Comparison of ENCODE assay signal across 8 cellular contexts in the genomic region with DNA sequence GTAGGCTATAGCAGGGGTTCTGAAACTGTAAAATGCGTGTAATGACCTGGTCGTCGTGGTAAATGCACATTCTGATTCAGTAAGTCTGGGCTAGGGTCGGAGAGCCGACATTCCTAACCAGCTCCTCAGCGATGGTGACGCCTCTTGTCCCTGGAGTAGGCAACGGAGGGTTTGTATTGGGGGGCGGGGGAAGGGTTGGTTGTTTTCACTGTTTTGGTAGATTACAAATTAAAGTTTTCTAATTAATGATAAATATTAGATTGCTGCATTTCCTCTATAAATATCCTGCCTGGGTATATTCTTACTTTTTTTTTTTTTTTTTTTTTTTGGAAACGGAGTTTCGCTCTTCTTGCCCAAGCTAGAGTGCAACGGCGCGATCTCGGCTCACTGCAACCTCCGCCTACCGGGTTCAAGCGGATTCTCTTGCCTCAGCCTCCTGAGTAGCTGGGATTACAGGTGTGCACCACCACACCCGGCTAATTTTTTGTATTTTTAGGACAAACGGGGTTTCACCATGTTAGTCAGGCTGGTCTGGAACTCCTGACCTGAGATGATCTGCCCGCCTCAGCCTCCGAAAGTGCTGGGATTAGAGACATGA. TPM values are rescaled to one million over a fixed set of nuclear protein-coding genes. Genes with fewer than 3 reads are reported as not detected.
A peak's percentile ranks its signal among the peaks of the same experiment; 100 is the strongest.
DNase-seq lines count a peak whose midpoint lies in the region; ATAC-seq, FAIRE-seq and TF ChIP-seq lines count a peak whose summit lies in the region.

No MANE protein-coding gene starts in this region.

- no peaks in the 10 kb centered on the region for H3F3A ChIP-seq in neural cell (ENCODE audit: insufficient read depth, low read length, poor library complexity, severe bottlenecking)

- ATAC-seq in GM18868 (IDR thresholded peaks at IDR 0.05; ENCODE audit: unreplicated experiment) (peak; percentile 26), HG03095 (IDR thresholded peaks at IDR 0.05; ENCODE audit: unreplicated experiment) (peak; percentile 14)

- H3K4me2 ChIP-seq in neural cell (ENCODE audit: low read length), result no peak overlapping the region

- WGBS in small intestine, 3 donors, result 63 to 68% (median 65%) methylated on average over 21 to 22 of the region's 22 CpGs

- no peak for TF ChIP-seq RAD21 in neural cell (conservative IDR thresholded peaks at IDR 0.05)

- no peak for TF ChIP-seq EP300 in neural cell (conservative IDR thresholded peaks at IDR 0.05; ENCODE audit: poor library complexity, severe bottlenecking)

- H3K9me3 ChIP-seq in neural cell (ENCODE audit: low read length), result no peaks in the 10 kb centered on the region
- no peaks in the 10 kb centered on the region for H3K9me3 ChIP-seq in small intestine (ENCODE audit: control insufficient read depth, low read depth)

- no peak for FAIRE-seq in small intestine (lab: Jason Lieb, UNC)

- H3K36me3 ChIP-seq in neural cell (ENCODE audit: insufficient read depth, low read length), result no peaks in the 10 kb centered on the region
- peaks cover 0 to 2% of the 10 kb centered on the region in 2 donors for H3K36me3 ChIP-seq in small intestine (ENCODE audit: control insufficient read depth in 2 of 2, insufficient read depth in 2 of 2, low read length in 2 of 2)

- TF ChIP-seq CTCF in neural cell (IDR thresholded peaks at IDR 0.05; ENCODE audit: poor library complexity, severe bottlenecking), result peak; percentile 50

- H3K4me3 ChIP-seq in neural cell (ENCODE audit: low read length) (peak overlapping the region; percentile 73), small intestine (ENCODE audit: low read depth in 1 of 2, low read length in 2 of 2) (peak overlapping the region in 1 of 2 donors; percentile 75)

- peaks cover 9% of the 10 kb centered on the region for H3K79me2 ChIP-seq in neural cell (replicated peaks; ENCODE audit: insufficient read depth, low read length)

- no peaks in the 10 kb centered on the region for H3K27me3 ChIP-seq in neural cell (ENCODE audit: insufficient read depth, low read depth, low read length)
- no peaks in the 10 kb centered on the region for H3K27me3 ChIP-seq in small intestine (ENCODE audit: control insufficient read depth in 2 of 2, insufficient read depth in 2 of 2, low read length in 2 of 2)

- no peaks in the 10 kb centered on the region for H3K9me2 ChIP-seq in neural cell (ENCODE audit: insufficient read depth, low read length)

- H4K20me1 ChIP-seq in neural cell (ENCODE audit: insufficient read depth), result no peaks in the 10 kb centered on the region

- H3K27ac ChIP-seq in cingulate gyrus (ENCODE audit: low read depth, low read length) (peak overlapping the region; percentile 88), neural cell (ENCODE audit: low read length) (peak overlapping the region; percentile 68), small intestine (ENCODE audit: low read depth in 1 of 2, low read length in 1 of 2) (peak overlapping the region in 1 of 2 donors; percentile 69)

- H3K9ac ChIP-seq in neural cell (ENCODE audit: low read length), result peak overlapping the region; percentile 74

- no peak for DNase-seq in stimulated activated CD4-positive, alpha-beta T cell treated with anti-CD3 and anti-CD28 coated beads, Interleukin-4, amount 100 ng/mL, for 4 hours
- no peak for DNase-seq in hepatic stellate cell (ENCODE audit: low spot score)
- no peak for DNase-seq in small intestine
- no peak for DNase-seq in amniotic stem cell (lab: John Stamatoyannopoulos, UW)

- peaks cover 2 to 8% of the 10 kb centered on the region in 2 donors for H3K4me1 ChIP-seq in small intestine (ENCODE audit: control insufficient read depth in 2 of 2, insufficient read depth in 1 of 2, low read depth in 1 of 2, low read length in 1 of 2)

- no peak overlapping the region for H2AFZ ChIP-seq in neural cell (ENCODE audit: low read depth, low read length)

TF ChIP-seq in neural cell, 6 proteins besides CTCF, POLR2A, EP300 and RAD21:
- TF ChIP-seq TAF1 (IDR thresholded peaks at IDR 0.05; ENCODE audit: low read depth) (no peak), SMC3 (conservative IDR thresholded peaks at IDR 0.05; ENCODE audit: poor library complexity) (peak; percentile 11)

RNA-seq across cellular contexts. Expression of a gene that starts 0.6 kb away (rescaled TPM):
- polyA plus RNA-seq in neural cell, result 23.4 and 26.4 TPM in 2 replicates
- polyA minus RNA-seq in neural cell, result 44.8 and 49.7 TPM in 2 replicates
- polyA plus RNA-seq in small intestine, result 10 to 100 TPM; 18.1 to 34.9 (median 28.9) TPM

RNA-seq across cellular contexts. Expression of a gene that starts 5.2 kb away (rescaled TPM):
- polyA plus RNA-seq in neural cell, result 36.7 and 42.3 TPM in 2 replicates
- polyA minus RNA-seq in neural cell, result 87.6 and 93.7 TPM in 2 replicates
- polyA plus RNA-seq in small intestine, result 10 to 100 TPM; 17.4 to 18.4 (median 17.5) TPM
